Comparison of ENCODE assay signal across 1 cellular context in genomic region chr22:24555496-24556253, GRCh38.
TF ChIP-seq lines count a peak whose summit lies in the region.

Gene SNRPD3, plus strand, starts transcription at chr22:24555999. Its CDS starts 1,676 bp downstream, at chr22:24557675.

TF ChIP-seq in GM12878, 131 proteins besides CTCF, POLR2A, EP300 and RAD21 (continued from another document and continues in another):
- TF ChIP-seq BCLAF1 (IDR thresholded peaks at IDR 0.05) (no peak), KLF5 (IDR thresholded peaks at IDR 0.05; ENCODE audit: partially characterized antibody) (peak; percentile 87), MTA2 (IDR thresholded peaks at IDR 0.05; ENCODE audit: low read depth) (peak; percentile 57; the same call in 1 of the 2 replicates), ZBTB40 (IDR thresholded peaks at IDR 0.05; ENCODE audit: borderline replicate concordance) (peak; percentile 99), IRF4 (IDR thresholded peaks at IDR 0.05; ENCODE audit: low read depth, low read length) (no peak), RELA (IDR thresholded peaks at IDR 0.05; ENCODE audit: borderline replicate concordance, partially characterized antibody) (peak; percentile 63), STAT1 (conservative IDR thresholded peaks at IDR 0.05) (peak; percentile 93; the same call in 1 of the 2 replicates), CBX3 (IDR thresholded peaks at IDR 0.05; ENCODE audit: borderline replicate concordance, low read depth) (no peak), BACH1 (IDR thresholded peaks at IDR 0.05; ENCODE audit: borderline replicate concordance) (peak; percentile 49; the same call in 1 of the 2 replicates), BRCA1 (IDR thresholded peaks at IDR 0.05; ENCODE audit: low read depth, low read length) (no peak), SMAD5 (IDR thresholded peaks at IDR 0.05; ENCODE audit: low read depth) (no peak; the same call in 1 of the 2 replicates), SMARCA5 (IDR thresholded peaks at IDR 0.05) (peak; percentile 57; the same call in 1 of the 2 replicates), NFIC (IDR thresholded peaks at IDR 0.05; ENCODE audit: low read depth, low read length) (0 out of 2 replicates have a peak, but pooled peaks have one; percentile 54), GATAD2B (conservative IDR thresholded peaks at IDR 0.05; ENCODE audit: low read depth) (peak; percentile 93), USF2 (IDR thresholded peaks at IDR 0.05; ENCODE audit: borderline replicate concordance, low read depth, low read length) (no peak), WRNIP1 (IDR thresholded peaks at IDR 0.05; ENCODE audit: borderline replicate concordance, low read depth, low read length) (no peak), IRF5 (IDR thresholded peaks at IDR 0.05; ENCODE audit: borderline replicate concordance) (no peak), E2F4 (IDR thresholded peaks at IDR 0.05; ENCODE audit: low read depth, low read length) (peak; percentile 58; the same call in 1 of the 2 replicates), BCL3 (IDR thresholded peaks at IDR 0.05; ENCODE audit: borderline replicate concordance, insufficient read depth, low read depth, low read length, poor library complexity, severe bottlenecking) (no peak), SPI1 (IDR thresholded peaks at IDR 0.05; ENCODE audit: borderline replicate concordance, insufficient read depth, low read depth, low read length) (peak; percentile 32; the same call in 1 of the 2 replicates), JUNB (IDR thresholded peaks at IDR 0.05) (no peak), BCL11A (IDR thresholded peaks at IDR 0.05; ENCODE audit: low read depth, low read length) (no peak), TAF1 (IDR thresholded peaks at IDR 0.05; ENCODE audit: borderline replicate concordance, low read depth, low read length) (peak; percentile 93), CBX5 (IDR thresholded peaks at IDR 0.05; ENCODE audit: low read depth) (no peak), RFX5 (IDR thresholded peaks at IDR 0.05; ENCODE audit: low read depth, low read length) (peak; percentile 65; the same call in 1 of the 2 replicates), FOS (IDR thresholded peaks at IDR 0.05; ENCODE audit: borderline replicate concordance, extremely low read depth, insufficient read length) (no peak), ZSCAN29 (IDR thresholded peaks at IDR 0.05) (peak; percentile 54; the same call in 1 of the 2 replicates), EZH2 (IDR thresholded peaks at IDR 0.05; ENCODE audit: borderline replicate concordance, control insufficient read depth, low read depth, low read length) (no peak), TCF7 (IDR thresholded peaks at IDR 0.05; ENCODE audit: borderline replicate concordance) (no peak), ZNF24 (IDR thresholded peaks at IDR 0.05) (no peak), MAX (IDR thresholded peaks at IDR 0.05; ENCODE audit: low read depth, low read length) (peak; percentile 84; the same call in 1 of the 2 replicates), CREB1 (IDR thresholded peaks at IDR 0.05; ENCODE audit: low read depth) (peak; percentile 74), KAT2A (conservative IDR thresholded peaks at IDR 0.05; ENCODE audit: control insufficient read depth, low read depth, low read length) (no peak), E4F1 (IDR thresholded peaks at IDR 0.05; ENCODE audit: borderline replicate concordance, partially characterized antibody) (peak; percentile 63), ZNF687 (IDR thresholded peaks at IDR 0.05) (peak; percentile 70; the same call in 1 of the 2 replicates), SKIL (IDR thresholded peaks at IDR 0.05; ENCODE audit: low read depth, poor library complexity, severe bottlenecking) (peak; percentile 76), RUNX3 (IDR thresholded peaks at IDR 0.05; ENCODE audit: low read length) (peak; percentile 71)
